24 cellular contexts compared by ENCODE assay signal in genomic region chr1:231731262-231731661, GRCh38.
A peak's percentile ranks its signal among the peaks of the same experiment; 100 is the strongest.
DNase-seq lines count a peak whose midpoint lies in the region; ATAC-seq, FAIRE-seq and TF ChIP-seq lines count a peak whose summit lies in the region.
"Had no signal": no experiment of that assay in that cellular context is flagged by ENCODE, and none has a peak within 500 bp of the region (broad histone marks: within the 10 kb centered on the region; RNA-seq: fewer than 3 reads in every experiment).

No MANE protein-coding gene starts in this region.

- no peak for TF ChIP-seq POLR2A in K562 (conservative IDR thresholded peaks at IDR 0.05)

- POLR2A ChIA-PET in K562 (lab: Yijun Ruan, JAX), result no interaction called here

- ATAC-seq in K562 (no peak), GM19023 (IDR thresholded peaks at IDR 0.05; ENCODE audit: unreplicated experiment) (no peak)
- ATAC-seq: CD8-positive, alpha-beta T cell had no signal

- no peak for TF ChIP-seq RAD21 in K562 (CRISPR knock-in tag; conservative IDR thresholded peaks at IDR 0.05 in 1 of 2, IDR thresholded peaks at IDR 0.05 in 1 of 2)

- in situ Hi-C loops in K562 (cut with MboI), result loop anchor here (25.0 kb wide), 1 partner anchor 1506 kb away; no protein-coding TSS in a partner anchor

- no peak for TF ChIP-seq EP300 in K562 (IDR thresholded peaks at IDR 0.05; ENCODE audit: low read length)

- H4K20me1 ChIP-seq in K562 (replicated peaks; ENCODE audit: control insufficient read depth, insufficient read depth, low read length), result no peaks in the 10 kb centered on the region

- H3K4me2 ChIP-seq in K562 (ENCODE audit: insufficient read depth, low read length), result no peak overlapping the region

- DNase-seq in DMS 273 (lab: John Stamatoyannopoulos, UW; ENCODE audit: unreplicated experiment) (peak; percentile 39), DMS 273 treated with DMSO at 0.1 percent for 48 hours (lab: John Stamatoyannopoulos, UW) (no peak), NCI-H345 (lab: John Stamatoyannopoulos, UW) (peak; percentile 21), NCI-H345 treated with DMSO at 0.1 percent for 48 hours (lab: John Stamatoyannopoulos, UW; ENCODE audit: unreplicated experiment) (no peak), NCI-H526 (lab: John Stamatoyannopoulos, UW) (peak; percentile 46 to 61), K562 (ENCODE audit: extremely low read depth in 1 of 4, low spot score in 3 of 4) (no peak), MV-4-11 (lab: John Stamatoyannopoulos, UW) (no peak)
- DNase-seq: CD8-positive, alpha-beta T cell; DMS153; GM23248; H7; KBM-7; MM.1S; NCI-H1105 treated with DMSO at 0.1 percent for 48 hours; NCI-H187 treated with DMSO at 0.1 percent for 48 hours; NCI-H2171; NCI-H226; NCI-H524; SIG-M5 had no signal

- no peak overlapping the region for H3K27ac ChIP-seq in K562 (ENCODE audit: extremely low read depth, low read depth, low read length)
- H3K27ac ChIP-seq: 22Rv1, C4-2B, GM23248, SK-N-MC had no signal

- no peak for FAIRE-seq in K562 (lab: Jason Lieb, UNC)
- FAIRE-seq: RCC 7860 had no signal

- no peak overlapping the region for H3K4me3 ChIP-seq in K562
- H3K4me3 ChIP-seq: GM23248, SK-N-MC had no signal

- no peak for TF ChIP-seq CTCF in K562 (IDR thresholded peaks at IDR 0.05 in 2 of 3, conservative IDR thresholded peaks at IDR 0.05 in 1 of 3; ENCODE audit: insufficient read depth in 2 of 3, low read depth in 1 of 3, low read length in 3 of 3)

- no peaks in the 10 kb centered on the region for H3K4me1 ChIP-seq in K562 (replicated peaks in 1 of 2; ENCODE audit: control insufficient read depth in 2 of 2, insufficient read depth in 2 of 2, low read length in 2 of 2)

- CTCF ChIA-PET in K562 (lab: Yijun Ruan, JAX; ENCODE audit: low intra/inter-chr PET ratio), result no interaction called here

- no peaks in the 10 kb centered on the region for H3K9me3 ChIP-seq in K562 (replicated peaks; ENCODE audit: control insufficient read depth, insufficient read depth, low read depth, low read length)

- no peaks in the 10 kb centered on the region for H3K36me3 ChIP-seq in K562 (ENCODE audit: control insufficient read depth, insufficient read depth, low read length)

- H3K79me2 ChIP-seq in K562 (ENCODE audit: control insufficient read depth, insufficient read depth, low read length), result no peaks in the 10 kb centered on the region

- BruUV-seq in K562 (replicated peaks; lab: Mats Ljungman, UMichigan), result no TSS peak

- intact Hi-C loops in K562 (cut with micrococcal nuclease), result no loop called here

- no peak overlapping the region for H3K9ac ChIP-seq in K562 (ENCODE audit: insufficient read depth in 1 of 2, low read depth in 2 of 2, low read length in 2 of 2)
- H3K9ac ChIP-seq: GM23248 had no signal

- no peak overlapping the region for H2AFZ ChIP-seq in K562 (ENCODE audit: low read depth, low read length)
- H2AFZ ChIP-seq: GM23248 had no signal

- H3K9me1 ChIP-seq in K562 (ENCODE audit: control insufficient read depth, insufficient read depth, low read length), result no peaks in the 10 kb centered on the region

- no peaks in the 10 kb centered on the region for H3K27me3 ChIP-seq in K562 (ENCODE audit: control insufficient read depth in 2 of 2, insufficient read depth in 2 of 2, low read length in 2 of 2)

TF ChIP-seq in K562, 482 proteins besides CTCF, POLR2A, EP300 and RAD21:
- no peak for TF ChIP-seq ATF1 (CRISPR knock-in tag; IDR thresholded peaks at IDR 0.05)
- TF ChIP-seq ATF1 (tag; IDR thresholded peaks at IDR 0.05), result no peak
- TF ChIP-seq RFX1 (IDR thresholded peaks at IDR 0.05), result peak; percentile 54
- no peak for TF ChIP-seq ZNF3 (CRISPR knock-in tag; IDR thresholded peaks at IDR 0.05)

Comparison
In these comparisons a context has a peak if more than half of its experiments do, and no peak if none do; other contexts are left out.
1. DNase-seq: peak in DMS 273 (single experiment), NCI-H345 (single experiment) and NCI-H526 (2 of 2); none in DMS 273 treated with DMSO at 0.1 percent for 48 hours (single experiment), NCI-H345 treated with DMSO at 0.1 percent for 48 hours (single experiment), K562 (0 of 4) and MV-4-11 (single experiment).